ENCODE assay signal across 1 cellular context in the genomic region with DNA sequence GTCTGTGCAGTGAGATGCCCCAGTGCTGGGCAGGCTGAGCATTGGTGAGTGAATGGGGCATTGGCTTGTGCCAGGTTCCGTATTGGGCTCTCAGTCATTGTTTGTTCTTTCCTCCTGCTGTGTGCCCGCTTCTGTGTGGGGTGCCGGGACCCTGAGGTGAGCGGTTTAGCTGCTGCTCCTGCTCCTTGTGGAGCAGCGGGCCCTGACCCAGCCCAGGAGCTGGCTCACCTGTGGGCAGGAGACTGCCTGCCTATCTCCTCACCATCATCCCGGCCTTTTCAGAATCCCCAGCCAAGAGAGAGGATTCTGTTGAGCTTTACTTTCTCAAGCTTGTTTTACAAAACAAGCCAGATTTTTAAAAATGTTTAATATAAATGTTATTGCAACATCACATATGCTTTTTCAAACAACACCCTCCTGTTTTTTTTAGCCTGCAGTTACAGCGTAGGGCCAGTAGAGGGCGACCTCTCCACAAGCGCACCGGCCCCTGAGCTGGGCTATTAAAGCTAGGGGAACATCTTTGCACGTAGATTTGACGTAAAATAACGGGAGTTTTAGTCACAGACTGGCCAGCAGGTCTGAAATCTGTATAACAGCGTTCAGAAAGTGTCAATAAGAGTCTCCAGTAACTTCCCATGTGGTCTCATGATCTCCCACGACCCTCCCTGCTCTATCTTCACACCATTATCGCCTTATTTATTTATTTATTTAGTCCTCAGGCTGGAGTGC.
TF ChIP-seq lines count a peak whose summit lies in the region.

No MANE protein-coding gene starts in this region.

TF ChIP-seq in HCT116, 20 proteins besides CTCF, POLR2A, EP300 and RAD21 (continued from another document):
- TF ChIP-seq, protein P1, sequence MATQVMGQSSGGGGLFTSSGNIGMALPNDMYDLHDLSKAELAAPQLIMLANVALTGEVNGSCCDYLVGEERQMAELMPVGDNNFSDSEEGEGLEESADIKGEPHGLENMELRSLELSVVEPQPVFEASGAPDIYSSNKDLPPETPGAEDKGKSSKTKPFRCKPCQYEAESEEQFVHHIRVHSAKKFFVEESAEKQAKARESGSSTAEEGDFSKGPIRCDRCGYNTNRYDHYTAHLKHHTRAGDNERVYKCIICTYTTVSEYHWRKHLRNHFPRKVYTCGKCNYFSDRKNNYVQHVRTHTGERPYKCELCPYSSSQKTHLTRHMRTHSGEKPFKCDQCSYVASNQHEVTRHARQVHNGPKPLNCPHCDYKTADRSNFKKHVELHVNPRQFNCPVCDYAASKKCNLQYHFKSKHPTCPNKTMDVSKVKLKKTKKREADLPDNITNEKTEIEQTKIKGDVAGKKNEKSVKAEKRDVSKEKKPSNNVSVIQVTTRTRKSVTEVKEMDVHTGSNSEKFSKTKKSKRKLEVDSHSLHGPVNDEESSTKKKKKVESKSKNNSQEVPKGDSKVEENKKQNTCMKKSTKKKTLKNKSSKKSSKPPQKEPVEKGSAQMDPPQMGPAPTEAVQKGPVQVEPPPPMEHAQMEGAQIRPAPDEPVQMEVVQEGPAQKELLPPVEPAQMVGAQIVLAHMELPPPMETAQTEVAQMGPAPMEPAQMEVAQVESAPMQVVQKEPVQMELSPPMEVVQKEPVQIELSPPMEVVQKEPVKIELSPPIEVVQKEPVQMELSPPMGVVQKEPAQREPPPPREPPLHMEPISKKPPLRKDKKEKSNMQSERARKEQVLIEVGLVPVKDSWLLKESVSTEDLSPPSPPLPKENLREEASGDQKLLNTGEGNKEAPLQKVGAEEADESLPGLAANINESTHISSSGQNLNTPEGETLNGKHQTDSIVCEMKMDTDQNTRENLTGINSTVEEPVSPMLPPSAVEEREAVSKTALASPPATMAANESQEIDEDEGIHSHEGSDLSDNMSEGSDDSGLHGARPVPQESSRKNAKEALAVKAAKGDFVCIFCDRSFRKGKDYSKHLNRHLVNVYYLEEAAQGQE (IDR thresholded peaks at IDR 0.05; ENCODE audit: low read depth), result no peak
- TF ChIP-seq TCF7L2 (IDR thresholded peaks at IDR 0.05; ENCODE audit: borderline replicate concordance, extremely low read depth, insufficient read depth, insufficient read length) (no peak), YY1 (IDR thresholded peaks at IDR 0.05; ENCODE audit: extremely low read depth, insufficient replicate concordance, low read depth, low read length) (no peak)
